ENCODE assay signal across 20 cellular contexts in the genomic region with DNA sequence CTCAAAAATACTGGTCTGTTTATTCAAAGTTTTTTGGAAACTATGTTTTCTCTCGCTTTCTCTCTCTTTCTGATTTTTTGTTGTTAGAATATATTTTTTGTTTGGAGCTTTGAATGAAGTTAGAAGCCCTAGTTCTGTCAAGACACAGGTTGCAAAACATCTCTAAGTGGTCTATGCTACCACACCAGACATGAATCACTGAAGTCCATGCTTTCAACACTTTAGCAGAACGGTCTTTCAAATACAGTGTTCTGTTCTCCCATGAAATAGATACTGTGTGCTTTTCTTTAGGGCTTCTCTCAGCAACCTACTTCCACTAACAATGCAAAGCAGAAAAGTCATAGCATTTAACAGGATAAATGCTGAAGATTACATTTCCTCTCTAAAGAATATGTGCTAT.
"Had no signal": no experiment of that assay in that cellular context is flagged by ENCODE, and none has a peak within 500 bp of the region (broad histone marks: within the 10 kb centered on the region; RNA-seq: fewer than 3 reads in every experiment).

No MANE protein-coding gene starts in this region.

- H3K9me3 Mint-ChIP-seq: immature natural killer cell; naive thymus-derived CD8-positive, alpha-beta T cell had no signal

- DNase-seq: dermis blood vessel endothelial cell; effector memory CD4-positive, alpha-beta T cell; foreskin melanocyte; hypothalamus; immature natural killer cell; islet precursor cell; kidney glomerular epithelial cell; left colon; left ventricle myocardium inferior; lower lobe of right lung; naive thymus-derived CD8-positive, alpha-beta T cell; nucleus accumbens; sigmoid colon; stimulated activated CD4-positive, alpha-beta T cell treated with anti-CD3 and anti-CD28 coated beads, Interleukin-2, amount 100 ng/mL, for 24 hours; stimulated activated CD4-positive, alpha-beta T cell treated with anti-CD3 and anti-CD28 coated beads, Interleukin-4, amount 100 ng/mL, for 24 hours; stimulated activated naive CD4-positive, alpha-beta T cell treated with Interleukin-2 at 50 U/mL for 16 hours; stomach; thyroid gland; trophoblast cell had no signal

- H3K36me3 Mint-ChIP-seq: naive thymus-derived CD8-positive, alpha-beta T cell; stimulated activated effector memory CD8-positive, alpha-beta T cell treated with anti-CD3 and anti-CD28 coated beads, Interleukin-12 subunit alpha, Interleukin-12 subunit beta, amount 100 ng/mL, for 72 hours had no signal

- H3K27ac Mint-ChIP-seq: immature natural killer cell; naive thymus-derived CD8-positive, alpha-beta T cell; stimulated activated effector memory CD8-positive, alpha-beta T cell treated with anti-CD3 and anti-CD28 coated beads, Interleukin-12 subunit alpha, Interleukin-12 subunit beta, amount 100 ng/mL, for 72 hours had no signal

- H3K4me3 Mint-ChIP-seq: immature natural killer cell; naive thymus-derived CD8-positive, alpha-beta T cell; stimulated activated effector memory CD8-positive, alpha-beta T cell treated with anti-CD3 and anti-CD28 coated beads, Interleukin-12 subunit alpha, Interleukin-12 subunit beta, amount 100 ng/mL, for 72 hours had no signal

- H3K27me3 Mint-ChIP-seq: naive thymus-derived CD8-positive, alpha-beta T cell had no signal

- ATAC-seq: left colon; lower lobe of right lung; naive thymus-derived CD8-positive, alpha-beta T cell; stimulated activated effector memory CD8-positive, alpha-beta T cell treated with anti-CD3 and anti-CD28 coated beads, Interleukin-12 subunit alpha, Interleukin-12 subunit beta, amount 100 ng/mL, for 72 hours had no signal

- H3K4me1 Mint-ChIP-seq: stimulated activated effector memory CD8-positive, alpha-beta T cell treated with anti-CD3 and anti-CD28 coated beads, Interleukin-12 subunit alpha, Interleukin-12 subunit beta, amount 100 ng/mL, for 72 hours had no signal
